Comparison of ENCODE assay signal across 17 cellular contexts in genomic region chr15:25838871-25839195, GRCh38. TPM values are rescaled to one million over a fixed set of nuclear protein-coding genes. Genes with fewer than 3 reads are reported as not detected.
DNase-seq lines count a peak whose midpoint lies in the region; ATAC-seq and TF ChIP-seq lines count a peak whose summit lies in the region.
"Had no signal": no experiment of that assay in that cellular context is flagged by ENCODE, and none has a peak within 500 bp of the region (broad histone marks: within the 10 kb centered on the region; RNA-seq: fewer than 3 reads in every experiment).

No MANE protein-coding gene starts in this region.

- H3K27me3 ChIP-seq in BLaER1 treated with 17β-estradiol and CSF1 and Interleukin-3, amounts not matched to agents 10 nM and 100 nM = peaks cover 0 to 15% (median 0%) of the 10 kb centered on the region in 11 experiments; a peak in 4 of 22 replicates
- no peaks in the 10 kb centered on the region for H3K27me3 ChIP-seq in GM23248 (replicated peaks; ENCODE audit: insufficient read depth)

- CTCF ChIA-PET in OCI-LY7 (lab: Charles Lee; ENCODE audit: unreplicated experiment) = no interaction called here

- no peak overlapping the region for H3K4me3 Mint-ChIP-seq in activated T-cell treated with anti-CD3 and anti-CD28 coated beads, Interleukin-2, amount 50 U/mL, for 24 hours
- H3K4me3 Mint-ChIP-seq: CD8-positive, alpha-beta T cell; HFFc6 had no signal

- peak; percentile 23 for ATAC-seq in esophagus mucosa
- ATAC-seq: CD8-positive, alpha-beta T cell had no signal

- H3K9ac ChIP-seq in BLaER1 treated with 17β-estradiol and CSF1 and Interleukin-3, amounts not matched to agents 10 nM and 100 nM = no peak overlapping the region
- H3K9ac ChIP-seq in GM23248 = no peak overlapping the region

- no peaks in the 10 kb centered on the region for H3K9me3 Mint-ChIP-seq in activated T-cell treated with anti-CD3 and anti-CD28 coated beads, Interleukin-2, amount 50 U/mL, for 24 hours
- H3K9me3 Mint-ChIP-seq: CD8-positive, alpha-beta T cell; HFFc6 had no signal

- H4K20me1 ChIP-seq in BLaER1 treated with 17β-estradiol and CSF1 and Interleukin-3, amounts not matched to agents 10 nM and 100 nM = peaks cover 0 to 53% (median 28%) of the 10 kb centered on the region in 11 experiments; a peak in 13 of 22 replicates
- H4K20me1 ChIP-seq in OCI-LY7 (ENCODE audit: insufficient read depth, low read length) (no peaks in the 10 kb centered on the region), GM23248 (ENCODE audit: insufficient read depth) (no peaks in the 10 kb centered on the region; the same call in 1 of the 2 replicates)

- POLR2A ChIA-PET in OCI-LY7 (lab: Charles Lee) = interaction anchor here (0.9 to 1.0 kb wide), 2 partner anchors 10 to 17 kb away, joined by 3 read pairs; no protein-coding TSS in a partner anchor

- H3K9me3 ChIP-seq in BLaER1 treated with 17β-estradiol and CSF1 and Interleukin-3, amounts not matched to agents 10 nM and 100 nM (replicated peaks in 1 of 11) = no peaks in the 10 kb centered on the region
- H3K9me3 ChIP-seq in OCI-LY7 (ENCODE audit: low read length) = no peaks in the 10 kb centered on the region
- H3K9me3 ChIP-seq in GM23248 (ENCODE audit: low read depth) = no peaks in the 10 kb centered on the region

- H2AFZ ChIP-seq in OCI-LY7 (ENCODE audit: low read length) (peak overlapping the region; percentile 53; the same call in 1 of the 2 replicates), GM23248 (no peak overlapping the region)

- in situ Hi-C loops in GM23248 (cut with MboI) = no loop called here

- peaks cover 77% of the 10 kb centered on the region for H3K4me1 Mint-ChIP-seq in activated T-cell treated with anti-CD3 and anti-CD28 coated beads, Interleukin-2, amount 50 U/mL, for 24 hours (ENCODE audit: low read depth)

- H3K27ac ChIP-seq in BLaER1 treated with 17β-estradiol and CSF1 and Interleukin-3, amounts not matched to agents 10 nM and 100 nM = no peak overlapping the region
- H3K27ac ChIP-seq in OCI-LY7 (ENCODE audit: low read depth, low read length, poor library complexity, severe bottlenecking) (no peak overlapping the region), GM23248 (no peak overlapping the region)
- H3K27ac ChIP-seq: C4-2B had no signal

- no peaks in the 10 kb centered on the region for H3F3A ChIP-seq in GM23248 (ENCODE audit: insufficient read depth)

- H3K36me3 Mint-ChIP-seq in activated T-cell treated with anti-CD3 and anti-CD28 coated beads, Interleukin-2, amount 50 U/mL, for 24 hours (ENCODE audit: low read depth) = peaks cover 61% of the 10 kb centered on the region

- BruUV-seq in OCI-LY7 (replicated peaks; lab: Mats Ljungman, UMichigan) = no TSS peak

- no peaks in the 10 kb centered on the region for H3K9me2 ChIP-seq in OCI-LY7 (ENCODE audit: insufficient read depth, low read length)
- no peaks in the 10 kb centered on the region for H3K9me2 ChIP-seq in GM23248 (ENCODE audit: insufficient read depth)

- H3K36me3 ChIP-seq in BLaER1 treated with 17β-estradiol and CSF1 and Interleukin-3, amounts not matched to agents 10 nM and 100 nM = 0 out of 22 replicates have a peak, but pooled peaks cover 0 to 4% (median 0%) of the 10 kb centered on the region in 11 experiments
- H3K36me3 ChIP-seq in OCI-LY7 (ENCODE audit: insufficient read depth, low read length) (no peaks in the 10 kb centered on the region), GM23248 (ENCODE audit: low read depth) (peaks cover 10% of the 10 kb centered on the region; the same call in 1 of the 2 replicates)

- TF ChIP-seq CTCF in OCI-LY7 (conservative IDR thresholded peaks at IDR 0.05; ENCODE audit: low read length) = no peak

- peak overlapping the region; percentile 63 for H3K27ac Mint-ChIP-seq in activated T-cell treated with anti-CD3 and anti-CD28 coated beads, Interleukin-2, amount 50 U/mL, for 24 hours
- H3K27ac Mint-ChIP-seq: CD8-positive, alpha-beta T cell had no signal

- H3K4me3 ChIP-seq in BLaER1 treated with 17β-estradiol and CSF1 and Interleukin-3, amounts not matched to agents 10 nM and 100 nM = no peak overlapping the region
- H3K4me3 ChIP-seq in OCI-LY7 (ENCODE audit: low read depth, low read length, poor library complexity, severe bottlenecking) (no peak overlapping the region), GM23248 (no peak overlapping the region)

- peaks cover 9 to 55% (median 31%) of the 10 kb centered on the region in 10 experiments for H3K4me1 ChIP-seq in BLaER1 treated with 17β-estradiol and CSF1 and Interleukin-3, amounts not matched to agents 10 nM and 100 nM
- H3K4me1 ChIP-seq in OCI-LY7 (ENCODE audit: insufficient read depth, low read length, poor library complexity, severe bottlenecking) (peaks cover 31% of the 10 kb centered on the region), GM23248 (ENCODE audit: insufficient read depth) (no peaks in the 10 kb centered on the region)

- 52 to 55% methylated on average over 4 of the region's 4 CpGs for WGBS in GM23248 (ENCODE audit: low coverage in 1 of 2, low lambda C conversion rate in 2 of 2, missing lambda C conversion rate in 2 of 2), 2 experiments

- H3K4me2 ChIP-seq in BLaER1 treated with 17β-estradiol and CSF1 and Interleukin-3, amounts not matched to agents 10 nM and 100 nM = peak overlapping the region; percentile 1 to 91 (median 76); a peak in 20 of 22 replicates
- H3K4me2 ChIP-seq in OCI-LY7 (ENCODE audit: low read length) (no peak overlapping the region), GM23248 (ENCODE audit: unreplicated experiment) (no peak overlapping the region)

- intact Hi-C loops in OCI-LY7 (cut with micrococcal nuclease; ENCODE audit: unreplicated experiment) = no loop called here

- no peak for DNase-seq in activated T-cell treated with anti-CD3 and anti-CD28 coated beads, Interleukin-2, amount 50 U/mL, for 24 hours
- no peak for DNase-seq in activated T-cell treated with anti-CD3 and anti-CD28 coated beads, Interleukin-2, amount 50 U/mL, for 1 hour
- DNase-seq in OCI-LY7 (ENCODE audit: low spot score) (no peak), DMS153 (lab: John Stamatoyannopoulos, UW) (no peak), GM23248 (no peak), 8988T (no peak)
- DNase-seq: ACHN; CD8-positive, alpha-beta T cell; COR-L47; DND-41; GDM1; HCEC 1CT; HFFc6 had no signal

- no peaks in the 10 kb centered on the region for H3K27me3 Mint-ChIP-seq in activated T-cell treated with anti-CD3 and anti-CD28 coated beads, Interleukin-2, amount 50 U/mL, for 24 hours

- H3K79me2 ChIP-seq in OCI-LY7 (ENCODE audit: insufficient read depth, low read depth, low read length) = no peaks in the 10 kb centered on the region
- H3K79me2 ChIP-seq in GM23248 (ENCODE audit: insufficient read depth) = peaks cover 99% of the 10 kb centered on the region

RNA-seq across cellular contexts. Expression of gene ATP10A, which starts 24.3 kb away (rescaled TPM):
- total RNA-seq in OCI-LY7 (2014; rRNA removed; shearing (Covaris generic)) = 0.08 TPM in 1 of 2 replicates, not detected in the other
- 0.06 TPM in 1 of 2 replicates, not detected in the other for total RNA-seq in OCI-LY7 (2022)
- 0.44 TPM for total RNA-seq in esophagus mucosa
- total RNA-seq in GM23248 (2014; rRNA removed; shearing (Covaris generic)) = 64.1 and 73.1 TPM in 2 replicates
- 20.4 and 22.2 TPM in 2 replicates for polyA plus RNA-seq in GM23248 (2016; fragmentation: Nextera tagmentation; extraction: Ambion mirVana)
- total RNA-seq: A172 had no signal

Comparison
In these comparisons a context has a peak if more than half of its experiments do, and no peak if none do; other contexts are left out.
1. H3K4me2 ChIP-seq: peak in BLaER1 treated with 17β-estradiol and CSF1 and Interleukin-3, amounts not matched to agents 10 nM and 100 nM (11 of 11); none in OCI-LY7 (single experiment) and GM23248 (single experiment).
2. RNA of gene ATP10A, which starts 24.3 kb away (total RNA-seq): 64.1 to 73.1 TPM in GM23248; 0.44 TPM in esophagus mucosa (single experiment) and 0.06 to 0.08 TPM in OCI-LY7; every median in the first group is over 10 times any median in the second.